In the genomic region with DNA sequence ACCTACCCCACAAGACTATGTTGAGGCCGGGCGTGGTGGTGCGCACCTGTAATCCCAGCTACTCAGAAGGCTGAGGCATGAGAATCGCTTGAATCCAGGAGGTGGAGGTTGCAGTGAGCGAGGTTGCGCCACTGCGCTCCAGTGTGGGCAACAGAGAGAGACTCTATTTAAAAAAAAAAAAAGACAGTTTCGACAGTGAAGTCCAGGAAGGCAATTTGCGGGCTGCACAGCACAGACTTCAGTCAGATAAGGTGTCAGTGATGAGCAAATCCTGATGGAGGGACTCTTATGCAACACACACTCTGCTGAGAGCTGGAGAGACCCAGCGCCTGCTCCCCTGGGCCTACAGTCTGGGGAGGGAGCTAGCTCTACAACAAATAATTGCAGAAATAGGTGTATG, we compare ENCODE assay signal across 26 cellular contexts. TPM values are rescaled to one million over a fixed set of nuclear protein-coding genes. Genes with fewer than 3 reads are reported as not detected.
DNase-seq lines count a peak whose midpoint lies in the region; ATAC-seq lines count a peak whose summit lies in the region.
"Had no signal": no experiment of that assay in that cellular context is flagged by ENCODE, and none has a peak within 500 bp of the region (broad histone marks: within the 10 kb centered on the region; RNA-seq: fewer than 3 reads in every experiment).

No MANE protein-coding gene starts in this region.

- WGBS in mesendoderm (ENCODE audit: extremely low coverage, insufficient coverage, low lambda C conversion rate): no CpG with 5 or more reads among the region's 10 CpGs

- no peak overlapping the region for H3K4me2 ChIP-seq in mesendoderm (ENCODE audit: low read length)
- H3K4me2 ChIP-seq: hepatocyte, PC-9, smooth muscle cell had no signal

- H3K9me3 Mint-ChIP-seq in immature natural killer cell: no peaks in the 10 kb centered on the region
- H3K9me3 Mint-ChIP-seq: activated CD4-positive, alpha-beta T cell treated with anti-CD3 and anti-CD28 coated beads, Interleukin-2, amount 10 ng/mL, durations not matched to agents 7 days and 5 days; activated naive CD8-positive, alpha-beta T cell treated with anti-CD3 and anti-CD28 coated beads for 36 hours; stimulated activated naive B cell treated with anti-CD40 and anti-IgM and Interleukin-4, amounts not matched to agents 10 μg/mL and 1 μg/mL and 100 μg/mL, for 72 hours; T-helper 1 cell treated with Interleukin-12 subunit alpha and Interleukin-12 subunit beta and Interleukin-4 antibody, amounts not matched to agents 30 μg/mL and 1 μg/mL, for 36 hours had no signal

- DNase-seq in Right ventricle myocardium inferior (ENCODE audit: missing footprints) (no peak), cardiac septum (ENCODE audit: low spot score) (no peak), SIG-M5 (lab: John Stamatoyannopoulos, UW) (peak; percentile 54), immature natural killer cell (peak; percentile 38 to 52 (median 51)), mesendoderm (no peak)
- DNase-seq in activated T-cell treated with anti-CD3 and anti-CD28 coated beads, Interleukin-2, amount 50 U/mL, for 1 hour: no peak
- no peak for DNase-seq in activated CD8-positive, alpha-beta memory T cell treated with anti-CD3 and anti-CD28 coated beads, Interleukin-2, amount 50 U/mL, for 4 hours
- DNase-seq: activated CD4-positive, alpha-beta T cell treated with anti-CD3 and anti-CD28 coated beads, Interleukin-2, amount 10 ng/mL, durations not matched to agents 7 days and 5 days; activated naive CD8-positive, alpha-beta T cell treated with anti-CD3 and anti-CD28 coated beads for 36 hours; DMS53; foreskin melanocyte; mammary epithelial cell; NCI-H2107; NCI-H524; occipital lobe; PC-9; SJCRH30; stimulated activated CD4-positive, alpha-beta T cell treated with anti-CD3 and anti-CD28 coated beads, Interleukin-2, amount 100 ng/mL, for 48 hours; stimulated activated naive B cell treated with anti-CD40 and anti-IgM and Interleukin-4, amounts not matched to agents 10 μg/mL and 1 μg/mL and 100 μg/mL, for 72 hours had no signal

- intact Hi-C loops in Right ventricle myocardium inferior (cut with DNase I) (no loop called here), cardiac septum (cut with DNase I) (no loop called here)

- H3K56ac ChIP-seq in mesendoderm (ENCODE audit: low read length): no peak overlapping the region

- no peaks in the 10 kb centered on the region for H3K36me3 ChIP-seq in mesendoderm (ENCODE audit: control insufficient read depth, insufficient read depth, low read length)
- H3K36me3 ChIP-seq: thoracic aorta had no signal

- H3K79me1 ChIP-seq in mesendoderm (ENCODE audit: low read length): peaks cover 13% of the 10 kb centered on the region

- no peak overlapping the region for H2BK15ac ChIP-seq in mesendoderm (replicated peaks; ENCODE audit: low read depth)

- H3K27me3 ChIP-seq in mesendoderm (ENCODE audit: insufficient read depth, low read length, poor library complexity): no peaks in the 10 kb centered on the region
- H3K27me3 ChIP-seq: hepatocyte, SJCRH30 had no signal

- H3K23ac ChIP-seq in mesendoderm (ENCODE audit: low read length): no peak overlapping the region

- H3K36me3 Mint-ChIP-seq in immature natural killer cell: peaks cover 0 to 7% (median 3%) of the 10 kb centered on the region in 3 donors
- H3K36me3 Mint-ChIP-seq: activated naive CD8-positive, alpha-beta T cell treated with anti-CD3 and anti-CD28 coated beads for 36 hours; stimulated activated naive B cell treated with anti-CD40 and anti-IgM and Interleukin-4, amounts not matched to agents 10 μg/mL and 1 μg/mL and 100 μg/mL, for 72 hours had no signal

- H4K8ac ChIP-seq in mesendoderm (ENCODE audit: low read depth, low read length): no peak overlapping the region

- H4K5ac ChIP-seq in mesendoderm (ENCODE audit: low read length): no peak overlapping the region

- peak; percentile 40 for ATAC-seq in Right ventricle myocardium inferior
- no peak for ATAC-seq in GM21515 (IDR thresholded peaks at IDR 0.05; ENCODE audit: unreplicated experiment)
- ATAC-seq: HCT116; stimulated activated naive B cell treated with anti-CD40 and anti-IgM and Interleukin-4, amounts not matched to agents 10 μg/mL and 1 μg/mL and 100 μg/mL, for 72 hours had no signal

- H2BK5ac ChIP-seq in mesendoderm (ENCODE audit: low read length): no peak overlapping the region

- no peak overlapping the region for H3K18ac ChIP-seq in mesendoderm (ENCODE audit: low read length)

- H3K4ac ChIP-seq in mesendoderm (ENCODE audit: low read depth, low read length): no peak overlapping the region

- H2BK120ac ChIP-seq in mesendoderm (ENCODE audit: low read depth, low read length): no peak overlapping the region

- H3K27ac Mint-ChIP-seq in immature natural killer cell: peak overlapping the region; percentile 86 to 98 (median 92)
- H3K27ac Mint-ChIP-seq: activated CD4-positive, alpha-beta T cell treated with anti-CD3 and anti-CD28 coated beads, Interleukin-2, amount 10 ng/mL, durations not matched to agents 7 days and 5 days; activated naive CD8-positive, alpha-beta T cell treated with anti-CD3 and anti-CD28 coated beads for 36 hours; B cell; stimulated activated naive B cell treated with anti-CD40 and anti-IgM and Interleukin-4, amounts not matched to agents 10 μg/mL and 1 μg/mL and 100 μg/mL, for 72 hours; T-helper 1 cell treated with Interleukin-12 subunit alpha and Interleukin-12 subunit beta and Interleukin-4 antibody, amounts not matched to agents 30 μg/mL and 1 μg/mL, for 36 hours had no signal

- peaks cover 11% of the 10 kb centered on the region for H3K79me2 ChIP-seq in mesendoderm (ENCODE audit: control insufficient read depth, insufficient read depth, low read length)

- peaks cover 11% of the 10 kb centered on the region for H3K4me1 ChIP-seq in mesendoderm (ENCODE audit: control insufficient read depth, low read depth, low read length)
- H3K4me1 ChIP-seq: SJCRH30 had no signal

- H2AK5ac ChIP-seq in mesendoderm (ENCODE audit: low read length): no peak overlapping the region

- no peak overlapping the region for H3K9ac ChIP-seq in mesendoderm (ENCODE audit: low read length)

- H3K27me3 Mint-ChIP-seq in immature natural killer cell (ENCODE audit: low read depth in 3 of 3): peaks cover 6 to 20% (median 14%) of the 10 kb centered on the region in 3 donors
- H3K27me3 Mint-ChIP-seq: activated CD4-positive, alpha-beta T cell treated with anti-CD3 and anti-CD28 coated beads, Interleukin-2, amount 10 ng/mL, durations not matched to agents 7 days and 5 days; activated naive CD8-positive, alpha-beta T cell treated with anti-CD3 and anti-CD28 coated beads for 36 hours; stimulated activated naive B cell treated with anti-CD40 and anti-IgM and Interleukin-4, amounts not matched to agents 10 μg/mL and 1 μg/mL and 100 μg/mL, for 72 hours had no signal

- no peak overlapping the region for H3K4me3 ChIP-seq in mesendoderm (ENCODE audit: low read length)
- H3K4me3 ChIP-seq: hepatocyte, PC-9, SJCRH30, smooth muscle cell, thoracic aorta had no signal

- H3K27ac ChIP-seq in mesendoderm (ENCODE audit: low read depth, low read length): no peak overlapping the region
- H3K27ac ChIP-seq: hepatocyte, PC-9, SJCRH30, thoracic aorta had no signal

- peak overlapping the region; percentile 71 to 86 (median 83) for H3K4me3 Mint-ChIP-seq in immature natural killer cell
- H3K4me3 Mint-ChIP-seq: activated CD4-positive, alpha-beta T cell treated with anti-CD3 and anti-CD28 coated beads, Interleukin-2, amount 10 ng/mL, durations not matched to agents 7 days and 5 days; activated naive CD8-positive, alpha-beta T cell treated with anti-CD3 and anti-CD28 coated beads for 36 hours; B cell; stimulated activated naive B cell treated with anti-CD40 and anti-IgM and Interleukin-4, amounts not matched to agents 10 μg/mL and 1 μg/mL and 100 μg/mL, for 72 hours; T-helper 1 cell treated with Interleukin-12 subunit alpha and Interleukin-12 subunit beta and Interleukin-4 antibody, amounts not matched to agents 30 μg/mL and 1 μg/mL, for 36 hours had no signal

- peaks cover 76 to 80% of the 10 kb centered on the region in 2 donors for H3K4me1 Mint-ChIP-seq in immature natural killer cell
- H3K4me1 Mint-ChIP-seq: activated CD4-positive, alpha-beta T cell treated with anti-CD3 and anti-CD28 coated beads, Interleukin-2, amount 10 ng/mL, durations not matched to agents 7 days and 5 days; activated naive CD8-positive, alpha-beta T cell treated with anti-CD3 and anti-CD28 coated beads for 36 hours; B cell; stimulated activated naive B cell treated with anti-CD40 and anti-IgM and Interleukin-4, amounts not matched to agents 10 μg/mL and 1 μg/mL and 100 μg/mL, for 72 hours had no signal

RNA-seq across cellular contexts. Expression of gene CCNJL, which starts 14.2 kb away (rescaled TPM):
- total RNA-seq in Right ventricle myocardium inferior: 10.2 TPM
- total RNA-seq in cardiac septum: 6.3 TPM
- polyA plus RNA-seq in immature natural killer cell: 10 to 100 TPM; 16.3 to 29.7 (median 26.7) TPM
- 15.1 TPM for polyA plus RNA-seq in mesendoderm (2013, experiment 1 of 2)
- 16.2 TPM for polyA plus RNA-seq in mesendoderm (2013, experiment 2 of 2)
- total RNA-seq: activated CD4-positive, alpha-beta T cell treated with anti-CD3 and anti-CD28 coated beads, Interleukin-2, amount 10 ng/mL, durations not matched to agents 7 days and 5 days; activated naive CD8-positive, alpha-beta T cell treated with anti-CD3 and anti-CD28 coated beads for 36 hours had no signal

Comparison
In these comparisons a context has a peak if more than half of its experiments do, and no peak if none do; other contexts are left out.
1. DNase-seq: peak in SIG-M5 (single experiment) and immature natural killer cell (3 of 3); none in Right ventricle myocardium inferior (single experiment), cardiac septum (single experiment), activated T-cell treated with anti-CD3 and anti-CD28 coated beads, Interleukin-2, amount 50 U/mL, for 1 hour (single experiment), activated CD8-positive, alpha-beta memory T cell treated with anti-CD3 and anti-CD28 coated beads, Interleukin-2, amount 50 U/mL, for 4 hours (single experiment) and mesendoderm (single experiment).